In the genomic region with DNA sequence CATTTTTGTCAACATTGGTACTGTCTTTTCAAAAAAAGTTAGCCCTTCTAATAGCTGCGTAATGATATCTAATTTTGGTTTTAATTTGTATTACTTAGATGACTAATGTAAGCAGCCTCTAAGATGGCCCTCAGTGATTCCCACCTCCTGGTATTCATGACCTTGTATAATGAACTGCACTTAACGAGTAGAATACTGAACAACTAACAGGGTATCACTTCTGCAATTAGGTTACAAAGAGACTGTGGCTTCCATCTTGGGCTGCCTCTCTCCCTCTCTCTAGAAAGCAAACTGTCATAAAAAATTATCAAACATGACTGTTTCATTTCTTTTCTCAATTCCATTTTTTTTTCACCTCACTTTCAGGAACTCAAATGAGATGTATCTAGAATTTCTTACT, we compare ENCODE assay signal across 26 cellular contexts.
"Had no signal": no experiment of that assay in that cellular context is flagged by ENCODE, and none has a peak within 500 bp of the region (broad histone marks: within the 10 kb centered on the region; RNA-seq: fewer than 3 reads in every experiment).

No MANE protein-coding gene starts in this region.

- ATAC-seq: activated CD8-positive, alpha-beta T cell treated with anti-CD3 and anti-CD28 coated beads for 36 hours; activated T-cell treated with anti-CD3 and anti-CD28 coated beads, Interleukin-2, amount 50 U/mL, for 72 hours; activated T-helper 17 cell treated with anti-CD3 and anti-CD28 coated beads, Interleukin-2, amount 50 U/mL, for 72 hours; K562; Panc1 had no signal

- DNase-seq: activated CD4-positive, alpha-beta T cell treated with anti-CD3 and anti-CD28 coated beads, Interleukin-2, amount 10 ng/mL, durations not matched to agents 24 days and 14 days; activated CD4-positive, alpha-beta T cell treated with anti-CD3 and anti-CD28 coated beads, Interleukin-2, amount 50 U/mL, for 4 hours; activated CD8-positive, alpha-beta T cell treated with anti-CD3 and anti-CD28 coated beads for 36 hours; activated effector memory CD4-positive, alpha-beta T cell treated with anti-CD3 and anti-CD28 coated beads, Interleukin-2, amount 50 U/mL, for 16 hours; activated naive CD4-positive, alpha-beta T cell; activated naive CD4-positive, alpha-beta T cell treated with anti-CD3 and anti-CD28 coated beads, Interleukin-2, amount 50 U/mL, for 16 hours; activated naive CD8-positive, alpha-beta T cell treated with anti-CD3 and anti-CD28 coated beads for 36 hours; activated T-cell treated with anti-CD3 and anti-CD28 coated beads, Interleukin-2, amount 50 U/mL, for 1 hour; activated T-cell treated with anti-CD3 and anti-CD28 coated beads, Interleukin-2, amount 50 U/mL, for 72 hours; amniotic stem cell; aorta; brain microvascular endothelial cell; central memory CD4-positive, alpha-beta T cell; NCI-H1092 treated with DMSO at 0.1 percent for 48 hours; NCI-H1417; NCI-H187 treated with DMSO at 0.1 percent for 48 hours; NCI-H2081; NCI-H226; NCI-H446 treated with DMSO at 0.1 percent for 48 hours; NCI-H524; SHP77; SJCRH30; T1000 had no signal
